8 cellular contexts compared by ENCODE assay signal in the genomic region with DNA sequence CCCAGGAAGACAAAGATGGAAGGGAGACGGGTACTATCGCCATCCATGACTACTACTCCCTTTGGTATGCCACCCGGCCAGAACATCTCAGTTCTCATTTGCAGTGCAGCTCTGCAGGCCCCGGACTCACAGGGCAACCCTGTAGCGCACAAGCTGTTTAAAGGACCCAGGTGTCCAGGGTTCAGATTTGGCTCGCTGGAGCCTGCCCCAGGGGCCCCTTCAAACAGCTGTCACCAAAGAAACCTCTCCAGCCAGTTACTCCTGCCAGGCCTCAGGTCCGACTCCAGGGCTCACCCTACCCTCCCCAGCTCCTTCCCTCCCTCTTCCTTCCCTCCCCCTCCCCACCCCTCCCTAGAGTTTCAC. TPM values are rescaled to one million over a fixed set of nuclear protein-coding genes. Genes with fewer than 3 reads are reported as not detected.
DNase-seq lines count a peak whose midpoint lies in the region; ATAC-seq and TF ChIP-seq lines count a peak whose summit lies in the region.

No MANE protein-coding gene starts in this region.

- no TSS peak for BruUV-seq in HCT116 (replicated peaks; lab: Mats Ljungman, UMichigan)

- 65% methylated on average over 6 of the region's 7 CpGs for WGBS in hepatocyte (ENCODE audit: low lambda C conversion rate, missing lambda C conversion rate)

- H3K4me1 Mint-ChIP-seq in stimulated activated memory B cell treated with anti-CD40 and anti-IgM and Interleukin-4, amounts not matched to agents 10 μg/mL and 1 μg/mL and 100 μg/mL, for 72 hours: peaks cover 51% of the 10 kb centered on the region

- peaks cover 48 to 55% of the 10 kb centered on the region in 2 experiments for H3K4me1 ChIP-seq in HCT116 (ENCODE audit: control insufficient read depth in 1 of 2, insufficient read depth in 2 of 2, low read length in 2 of 2)
- H3K4me1 ChIP-seq in hepatocyte (ENCODE audit: insufficient read depth): peaks cover 28% of the 10 kb centered on the region

- CTCF ChIA-PET in HCT116 (lab: Charles Lee): interaction anchor here (1.1 to 3.9 kb wide), 4 partner anchors 55 to 141 kb away, joined by 3 to 14 read pairs (median 6); partner anchors contain the start of gene MLF2

- TF ChIP-seq CTCF in HCT116 (IDR thresholded peaks at IDR 0.05 in 2 of 3, conservative IDR thresholded peaks at IDR 0.05 in 1 of 3; ENCODE audit: borderline replicate concordance in 1 of 3, insufficient read depth in 1 of 3, low read depth in 2 of 3, low read length in 2 of 3) (no peak), VCaP (conservative IDR thresholded peaks at IDR 0.05) (no peak), hepatocyte (IDR thresholded peaks at IDR 0.05; ENCODE audit: poor library complexity) (no peak), GM20000 (IDR thresholded peaks at IDR 0.05; ENCODE audit: extremely low read depth, missing control alignments) (no peak)

- RAD21 ChIA-PET in HCT116 (lab: Charles Lee; ENCODE audit: low non-redundant PET in 1 of 2, low total read pairs in 2 of 2, uncharacterized antibody in 2 of 2, unreplicated experiment in 2 of 2): interaction anchor here in 1 of 2 experiments (0.6 kb wide), 1 partner anchor 77 kb away, joined by 8 read pairs; the partner anchor contains the start of gene ZNF384

- peak overlapping the region; percentile 22 to 52 for H3K4me3 ChIP-seq in HCT116 (replicated peaks in 1 of 2; ENCODE audit: low read depth in 1 of 2, low read length in 2 of 2)
- no peak overlapping the region for H3K4me3 ChIP-seq in hepatocyte

- DNase-seq in HCT116 (ENCODE audit: low read depth, low spot score): no peak
- no peak for DNase-seq in hepatocyte (ENCODE audit: low spot score)
- DNase-seq in GM20000 (ENCODE audit: low spot score): no peak
- no peak for DNase-seq in RKO (ENCODE audit: low spot score)
- no peak for DNase-seq in posterior cingulate gyrus

- H2AFZ ChIP-seq in HCT116 (ENCODE audit: low read depth, low read length, poor library complexity, severe bottlenecking): peak overlapping the region; percentile 70
- H2AFZ ChIP-seq in hepatocyte: peak overlapping the region; percentile 35

- H4K20me1 ChIP-seq in HCT116 (ENCODE audit: insufficient read depth) (no peaks in the 10 kb centered on the region), hepatocyte (ENCODE audit: insufficient read depth, poor library complexity, severe bottlenecking) (no peaks in the 10 kb centered on the region)

- H3K27ac ChIP-seq in HCT116 (ENCODE audit: low read depth, low read length) (peak overlapping the region; percentile 98), VCaP (peak overlapping the region; percentile 72), hepatocyte (peak overlapping the region; percentile 99)

- no peak for TF ChIP-seq RAD21 in HCT116 (IDR thresholded peaks at IDR 0.05; ENCODE audit: low read depth)

- POLR2A ChIA-PET in HCT116 (lab: Charles Lee): interaction anchor here (1.0 to 2.4 kb wide), 8 partner anchors 8 to 276 kb away, joined by 3 to 13 read pairs (median 4); partner anchors contain the start of genes COPS7A, GAPDH, NOP2 and USP5

- H3K9me3 Mint-ChIP-seq in stimulated activated memory B cell treated with anti-CD40 and anti-IgM and Interleukin-4, amounts not matched to agents 10 μg/mL and 1 μg/mL and 100 μg/mL, for 72 hours: no peaks in the 10 kb centered on the region

- TF ChIP-seq POLR2A in HCT116 (IDR thresholded peaks at IDR 0.05; ENCODE audit: borderline replicate concordance, extremely low read depth, insufficient read depth, insufficient read length): no peak

- H3K4me2 ChIP-seq in HCT116 (ENCODE audit: low read length) (peak overlapping the region; percentile 89), hepatocyte (peak overlapping the region; percentile 75)

- H3K4me3 Mint-ChIP-seq in stimulated activated memory B cell treated with anti-CD40 and anti-IgM and Interleukin-4, amounts not matched to agents 10 μg/mL and 1 μg/mL and 100 μg/mL, for 72 hours: no peak overlapping the region

- intact Hi-C loops in HCT116 (cut with micrococcal nuclease): loop anchor here (1.0 kb wide), 1 partner anchor 77 kb away; the partner anchor contains the start of gene ZNF384
- intact Hi-C loops in posterior cingulate gyrus (cut with DNase I): no loop called here

- ATAC-seq in HCT116: peak; percentile 2
- ATAC-seq in stimulated activated memory B cell treated with anti-CD40 and anti-IgM and Interleukin-4, amounts not matched to agents 10 μg/mL and 1 μg/mL and 100 μg/mL, for 72 hours: no peak
- no peak for ATAC-seq in HG03025 (IDR thresholded peaks at IDR 0.05; ENCODE audit: low FRiP score, unreplicated experiment)

- H3K27ac Mint-ChIP-seq in stimulated activated memory B cell treated with anti-CD40 and anti-IgM and Interleukin-4, amounts not matched to agents 10 μg/mL and 1 μg/mL and 100 μg/mL, for 72 hours: peak overlapping the region; percentile 87

- H3K27me3 ChIP-seq in HCT116 (ENCODE audit: insufficient read depth, low read length): no peaks in the 10 kb centered on the region
- H3K27me3 ChIP-seq in hepatocyte: no peaks in the 10 kb centered on the region

- H3K36me3 ChIP-seq in HCT116 (ENCODE audit: control insufficient read depth in 1 of 2, insufficient read depth in 2 of 2, low read length in 2 of 2) (no peaks in the 10 kb centered on the region), hepatocyte (replicated peaks; ENCODE audit: insufficient read depth, low read depth) (no peaks in the 10 kb centered on the region)

- no peaks in the 10 kb centered on the region for H3K79me2 ChIP-seq in HCT116 (ENCODE audit: insufficient read depth, low read length)
- no peaks in the 10 kb centered on the region for H3K79me2 ChIP-seq in hepatocyte

- no peaks in the 10 kb centered on the region for H3K36me3 Mint-ChIP-seq in stimulated activated memory B cell treated with anti-CD40 and anti-IgM and Interleukin-4, amounts not matched to agents 10 μg/mL and 1 μg/mL and 100 μg/mL, for 72 hours

- H3K27me3 Mint-ChIP-seq in stimulated activated memory B cell treated with anti-CD40 and anti-IgM and Interleukin-4, amounts not matched to agents 10 μg/mL and 1 μg/mL and 100 μg/mL, for 72 hours: no peaks in the 10 kb centered on the region

- peak overlapping the region; percentile 64 for H3K9ac ChIP-seq in HCT116 (ENCODE audit: low read length)

- H3K9me2 ChIP-seq in HCT116 (ENCODE audit: insufficient read depth) (no peaks in the 10 kb centered on the region), hepatocyte (replicated peaks; ENCODE audit: insufficient read depth) (no peaks in the 10 kb centered on the region)

- H3K9me3 ChIP-seq in HCT116 (ENCODE audit: control insufficient read depth in 1 of 2, insufficient read depth in 1 of 2, low read depth in 1 of 2, low read length in 2 of 2): no peaks in the 10 kb centered on the region
- H3K9me3 ChIP-seq in hepatocyte (ENCODE audit: low read depth): no peaks in the 10 kb centered on the region

TF ChIP-seq in HCT116, 20 proteins besides CTCF, POLR2A, EP300 and RAD21:
- TF ChIP-seq EGR1 (IDR thresholded peaks at IDR 0.05; ENCODE audit: low read depth) (no peak), REST (IDR thresholded peaks at IDR 0.05; ENCODE audit: low read depth) (no peak), FOSL1 (IDR thresholded peaks at IDR 0.05; ENCODE audit: low read depth) (no peak)

RNA-seq across cellular contexts. Expression of gene CHD4, which starts 5.5 kb away (rescaled TPM):
- total RNA-seq in HCT116 (2021; ENCODE audit: unreplicated experiment) (342 TPM), hepatocyte (181 and 211 TPM in 2 replicates)
- 163 and 189 TPM in 2 replicates for polyA plus RNA-seq in HCT116 (2012)
- polyA plus RNA-seq in hepatocyte: 74.1 and 108 TPM in 2 replicates

RNA-seq across cellular contexts. Expression of gene LPAR5, which starts 23.1 kb away (rescaled TPM):
- total RNA-seq in HCT116 (2021; ENCODE audit: unreplicated experiment) (5.2 TPM), hepatocyte (0.60 and 1.0 TPM in 2 replicates)
- 5.4 and 6.1 TPM in 2 replicates for polyA plus RNA-seq in HCT116 (2012)
- polyA plus RNA-seq in hepatocyte: 0.34 and 2.0 TPM in 2 replicates

RNA-seq across cellular contexts. Expression of gene ACRBP, which starts 34.6 kb away (rescaled TPM):
- total RNA-seq in HCT116 (2021; ENCODE audit: unreplicated experiment) (1.0 TPM), hepatocyte (0.20 and 0.68 TPM in 2 replicates)
- polyA plus RNA-seq in HCT116 (2012): 0.98 and 1.4 TPM in 2 replicates
- 0.62 and 1.8 TPM in 2 replicates for polyA plus RNA-seq in hepatocyte

RNA-seq across cellular contexts. Expression of gene NOP2, which starts 44.5 kb away (rescaled TPM):
- total RNA-seq in HCT116 (2021; ENCODE audit: unreplicated experiment) (108 TPM), hepatocyte (36.1 and 40.3 TPM in 2 replicates)
- 72.5 and 78.0 TPM in 2 replicates for polyA plus RNA-seq in HCT116 (2012)
- polyA plus RNA-seq in hepatocyte: 37.8 and 38.1 TPM in 2 replicates

RNA-seq across cellular contexts. Expression of gene ING4, which starts 50.3 kb away (rescaled TPM):
- total RNA-seq in HCT116 (2021; ENCODE audit: unreplicated experiment): 17.9 TPM
- 9.8 and 16.9 TPM in 2 replicates for polyA plus RNA-seq in HCT116 (2012)
- total RNA-seq in hepatocyte: 35.7 and 39.7 TPM in 2 replicates
- polyA plus RNA-seq in hepatocyte: 38.9 and 42.9 TPM in 2 replicates
